In the genomic region with DNA sequence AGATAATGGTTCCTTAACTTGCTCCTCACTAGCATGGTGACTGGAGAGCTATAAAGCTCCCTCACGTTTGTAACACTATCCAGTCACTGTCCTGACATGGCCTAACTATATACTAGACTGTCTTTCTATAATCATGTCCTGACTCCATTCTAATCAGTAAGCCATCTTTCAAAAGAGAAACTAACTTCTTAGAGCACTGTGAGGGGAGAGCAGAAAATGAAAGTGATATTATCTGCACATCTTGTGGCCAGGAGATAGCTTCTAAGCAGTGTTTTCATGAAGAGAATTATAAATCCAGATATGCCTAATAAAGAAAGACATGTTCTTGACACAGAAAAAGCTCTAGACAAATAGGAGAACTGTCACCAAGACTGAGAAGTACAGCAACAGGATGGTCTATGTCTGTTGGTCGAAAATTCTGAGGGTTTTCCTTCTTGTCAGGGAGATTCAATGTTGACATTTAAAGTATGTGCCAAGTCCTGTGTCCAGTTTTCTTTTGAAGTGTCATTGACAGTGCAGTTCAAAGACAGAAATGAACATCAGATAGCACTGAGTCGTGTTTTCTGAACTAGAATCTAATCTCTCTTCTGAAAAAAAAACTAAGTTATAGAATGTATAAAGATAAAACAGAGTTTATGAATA, we compare ENCODE assay signal across 8 cellular contexts.
DNase-seq lines count a peak whose midpoint lies in the region; ATAC-seq, FAIRE-seq and TF ChIP-seq lines count a peak whose summit lies in the region.
"Had no signal": no experiment of that assay in that cellular context is flagged by ENCODE, and none has a peak within 500 bp of the region (broad histone marks: within the 10 kb centered on the region; RNA-seq: fewer than 3 reads in every experiment).

No MANE protein-coding gene starts in this region.

- peak overlapping the region; percentile 92 for H2AFZ ChIP-seq in osteoblast (ENCODE audit: low read length)

- H3K9me3 ChIP-seq in osteoblast (ENCODE audit: low read depth, low read length), result no peaks in the 10 kb centered on the region
- H3K9me3 ChIP-seq in MG63, result no peaks in the 10 kb centered on the region; the same call in 1 of the 2 replicates

- no peaks in the 10 kb centered on the region for H3K36me3 ChIP-seq in osteoblast (ENCODE audit: insufficient read depth, low read length)
- H3K36me3 ChIP-seq in MG63, result no peaks in the 10 kb centered on the region
- H3K36me3 ChIP-seq: cardiac muscle cell had no signal

- no peaks in the 10 kb centered on the region for H4K20me1 ChIP-seq in osteoblast (ENCODE audit: insufficient read depth, low read length)

- H3K27ac ChIP-seq in osteoblast (ENCODE audit: low read depth, low read length) (no peak overlapping the region), foreskin keratinocyte (no peak overlapping the region)
- H3K27ac ChIP-seq: cardiac muscle cell had no signal

- H3K4me2 ChIP-seq in osteoblast (ENCODE audit: insufficient read depth, low read length), result peak overlapping the region; percentile 53

- TF ChIP-seq CTCF in osteoblast (IDR thresholded peaks at IDR 0.05; ENCODE audit: extremely low read depth, low read depth, low read length) (no peak), foreskin keratinocyte (conservative IDR thresholded peaks at IDR 0.05) (no peak)

- DNase-seq in H54 (ENCODE audit: insufficient read length, low spot score), result no peak
- DNase-seq in osteoblast (ENCODE audit: insufficient read length, low spot score, missing footprints), result no peak
- DNase-seq in NCI-H1417 treated with DMSO at 0.1 percent for 48 hours (lab: John Stamatoyannopoulos, UW), result no peak
- DNase-seq in foreskin keratinocyte, result no peak
- no peak for DNase-seq in MG63

- H3K4me3 ChIP-seq in osteoblast (ENCODE audit: insufficient read depth, low read length) (peak overlapping the region; percentile 12), MG63 (no peak overlapping the region)
- H3K4me3 ChIP-seq: cardiac muscle cell had no signal

- peak; percentile 100 for ATAC-seq in GM18907 (IDR thresholded peaks at IDR 0.05; ENCODE audit: unreplicated experiment)
- peak; percentile 100 for ATAC-seq in HG03575 (IDR thresholded peaks at IDR 0.05; ENCODE audit: extremely low read depth, insufficient number of reproducible peaks, low FRiP score, unreplicated experiment)
- ATAC-seq in foreskin keratinocyte, result no peak

- peak; percentile 90 for FAIRE-seq in H54 (lab: Jason Lieb, UNC)

- H3K27me3 ChIP-seq in osteoblast (ENCODE audit: insufficient read depth, low read length), result no peaks in the 10 kb centered on the region
- H3K27me3 ChIP-seq in foreskin keratinocyte, result no peaks in the 10 kb centered on the region
- H3K27me3 ChIP-seq in MG63, result no peaks in the 10 kb centered on the region
- H3K27me3 ChIP-seq: cardiac muscle cell had no signal

- H3K4me1 ChIP-seq in osteoblast (ENCODE audit: insufficient read depth, low read length) (no peaks in the 10 kb centered on the region), foreskin keratinocyte (no peaks in the 10 kb centered on the region)

- H3K79me2 ChIP-seq in osteoblast (ENCODE audit: insufficient read depth, low read length), result no peaks in the 10 kb centered on the region

- no peak for TF ChIP-seq POLR2A in H54 (IDR thresholded peaks at IDR 0.05; ENCODE audit: low read depth, low read length)
